ENCODE assay signal across 1 cellular context in the genomic region with DNA sequence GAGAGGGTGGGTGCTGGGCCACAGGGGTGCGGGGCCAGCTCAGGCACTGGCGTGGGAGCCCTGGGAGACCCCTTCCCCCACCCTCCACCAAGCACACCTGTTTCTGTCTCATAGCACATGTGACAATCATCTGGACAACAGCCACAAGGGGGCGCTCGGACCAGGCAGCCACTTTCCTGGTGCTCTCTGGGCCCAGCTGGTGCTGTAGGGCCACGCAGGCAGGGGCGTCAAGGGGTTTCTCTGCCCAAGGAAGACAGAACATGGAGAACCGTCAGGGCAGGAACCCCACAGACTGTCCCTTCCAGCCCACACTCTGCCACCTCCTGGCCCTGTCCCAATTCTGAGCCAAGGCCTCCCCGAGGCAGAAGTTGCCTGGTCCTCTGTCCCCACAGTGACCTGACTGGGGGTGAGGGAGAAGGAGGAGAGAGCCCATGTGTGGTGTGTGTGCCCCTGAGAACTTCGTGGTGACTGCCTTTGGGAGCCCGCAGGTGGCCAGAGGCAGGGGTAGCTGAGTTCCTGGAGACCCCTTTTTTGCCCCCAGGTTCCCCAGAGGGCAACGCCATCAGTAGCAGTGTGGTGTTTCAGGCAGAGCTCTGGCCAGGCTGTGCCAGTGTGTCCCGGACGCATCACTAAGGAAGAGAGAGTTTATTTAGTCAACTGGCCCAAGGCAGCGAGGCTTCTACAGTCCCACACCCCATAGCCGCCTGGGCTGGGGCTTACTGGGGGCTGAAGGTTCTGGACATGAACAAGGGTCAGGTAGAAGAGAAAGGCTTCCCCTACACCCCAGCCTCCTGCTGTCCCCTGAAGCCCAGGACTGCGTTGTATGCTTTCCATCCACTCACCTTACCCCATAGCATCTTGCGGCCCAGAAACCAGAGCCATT.
TF ChIP-seq lines count a peak whose summit lies in the region.

No MANE protein-coding gene starts in this region.

TF ChIP-seq in SK-N-SH, 30 proteins besides CTCF, POLR2A, EP300 and RAD21 (continued from another document):
- TF ChIP-seq, protein P1, sequence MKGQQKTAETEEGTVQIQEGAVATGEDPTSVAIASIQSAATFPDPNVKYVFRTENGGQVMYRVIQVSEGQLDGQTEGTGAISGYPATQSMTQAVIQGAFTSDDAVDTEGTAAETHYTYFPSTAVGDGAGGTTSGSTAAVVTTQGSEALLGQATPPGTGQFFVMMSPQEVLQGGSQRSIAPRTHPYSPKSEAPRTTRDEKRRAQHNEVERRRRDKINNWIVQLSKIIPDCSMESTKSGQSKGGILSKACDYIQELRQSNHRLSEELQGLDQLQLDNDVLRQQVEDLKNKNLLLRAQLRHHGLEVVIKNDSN (IDR thresholded peaks at IDR 0.05; ENCODE audit: borderline replicate concordance, low read depth): 0 out of 2 replicates have a peak, but pooled peaks have one; percentile 3
